ENCODE assay signal across 8 cellular contexts in the genomic region with DNA sequence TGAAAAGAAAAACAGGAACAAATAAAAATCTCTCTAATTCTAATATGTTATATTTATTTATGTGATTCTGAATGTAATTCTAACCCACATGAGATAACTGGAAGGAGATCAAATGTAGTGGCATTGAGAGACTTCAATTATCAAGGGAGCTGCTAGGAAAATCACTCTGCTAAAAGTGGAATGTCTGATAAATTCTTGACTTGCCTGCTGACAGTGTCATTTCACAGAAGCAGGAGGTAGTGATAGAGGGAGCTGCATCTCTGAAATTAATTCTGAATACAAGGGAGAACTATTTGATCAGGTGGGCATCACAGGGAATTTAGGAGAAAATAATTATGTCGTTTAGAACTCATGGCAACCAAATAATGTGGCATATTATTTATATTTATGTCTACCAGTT.
"Had no signal": no experiment of that assay in that cellular context is flagged by ENCODE, and none has a peak within 500 bp of the region (broad histone marks: within the 10 kb centered on the region; RNA-seq: fewer than 3 reads in every experiment).

No MANE protein-coding gene starts in this region.

- H2AFZ ChIP-seq: GM23248 had no signal

- H3K9me3 ChIP-seq: HAP-1 had no signal

- H3K4me2 ChIP-seq: GM23338 had no signal

- H3K36me3 ChIP-seq: HAP-1 had no signal

- H3K4me3 ChIP-seq: GM23248, GM23338, HAP-1 had no signal

- H3K27ac ChIP-seq: GM23248 had no signal

- DNase-seq: GM23248, GOT3, H7, H9, HCEC 1CT, HFFc6 had no signal

- H3K9ac ChIP-seq: GM23248 had no signal
